Comparison of ENCODE assay signal across 19 cellular contexts in the genomic region with DNA sequence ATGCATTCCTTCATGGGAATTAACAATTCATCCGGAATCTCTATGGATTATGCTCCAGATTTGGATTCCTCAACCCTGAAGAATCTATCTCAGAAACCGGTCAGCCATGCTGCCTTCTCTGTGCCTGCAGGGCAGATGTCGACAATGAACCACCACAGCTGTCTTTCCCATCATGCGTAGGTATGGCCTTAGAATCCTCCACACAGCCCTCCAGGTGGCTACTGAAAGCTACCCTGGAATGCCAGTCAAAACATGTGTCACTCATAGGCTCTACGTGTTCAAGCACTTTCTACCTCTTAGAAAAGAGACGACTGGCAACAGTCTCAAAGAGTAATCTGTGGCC. TPM values are rescaled to one million over a fixed set of nuclear protein-coding genes. Genes with fewer than 3 reads are reported as not detected.
DNase-seq lines count a peak whose midpoint lies in the region; ATAC-seq, FAIRE-seq and TF ChIP-seq lines count a peak whose summit lies in the region.
"Had no signal": no experiment of that assay in that cellular context is flagged by ENCODE, and none has a peak within 500 bp of the region (broad histone marks: within the 10 kb centered on the region; RNA-seq: fewer than 3 reads in every experiment).

No MANE protein-coding gene starts in this region.

- H3K27ac ChIP-seq in K562 (ENCODE audit: extremely low read depth, low read depth, low read length) = peak overlapping the region; percentile 91
- H3K27ac ChIP-seq: 22Rv1 had no signal

- no peak for DNase-seq in activated T-cell treated with anti-CD3 and anti-CD28 coated beads, Interleukin-2, amount 50 U/mL, for 24 hours
- DNase-seq in activated T-cell treated with anti-CD3 and anti-CD28 coated beads, Interleukin-2, amount 50 U/mL, for 4 hours = no peak
- DNase-seq in K562 (ENCODE audit: extremely low read depth in 1 of 4, low spot score in 3 of 4) (no peak), frontal cortex (ENCODE audit: low spot score in 2 of 2) (no peak)
- no peak for DNase-seq in naive thymus-derived CD8-positive, alpha-beta T cell
- DNase-seq in stimulated activated naive CD8-positive, alpha-beta T cell treated with anti-CD3 and anti-CD28 coated beads, Interleukin-15, Interleukin-2, amounts not matched to agents 100 U/mL and 50 U/mL, for 24 hours = no peak
- DNase-seq: BE2C; CD4-positive, alpha-beta memory T cell; DMS79 treated with DMSO at 0.1 percent for 48 hours; NCI-H1417 treated with DMSO at 0.1 percent for 48 hours; NCI-H2029 treated with DMSO at 0.1 percent for 48 hours; NCI-H2171 treated with DMSO at 0.1 percent for 48 hours; NCI-H774; PC-3 had no signal

- peaks cover 90% of the 10 kb centered on the region for H3K4me1 Mint-ChIP-seq in activated T-cell treated with anti-CD3 and anti-CD28 coated beads, Interleukin-2, amount 50 U/mL, for 24 hours (ENCODE audit: low read depth)
- peaks cover 74% of the 10 kb centered on the region for H3K4me1 Mint-ChIP-seq in activated T-cell treated with anti-CD3 and anti-CD28 coated beads, Interleukin-2, amount 50 U/mL, for 4 hours (ENCODE audit: low read depth)
- peaks cover 38 to 96% (median 85%) of the 10 kb centered on the region in 4 donors for H3K4me1 Mint-ChIP-seq in naive thymus-derived CD8-positive, alpha-beta T cell

- no peak for TF ChIP-seq CTCF in K562 (IDR thresholded peaks at IDR 0.05 in 2 of 3, conservative IDR thresholded peaks at IDR 0.05 in 1 of 3; ENCODE audit: insufficient read depth in 2 of 3, low read depth in 1 of 3, low read length in 3 of 3)

- H3K4me3 ChIP-seq in K562 = no peak overlapping the region
- H3K4me3 ChIP-seq: HAP-1 had no signal

- no peak overlapping the region for H3K4me3 Mint-ChIP-seq in activated T-cell treated with anti-CD3 and anti-CD28 coated beads, Interleukin-2, amount 50 U/mL, for 24 hours
- H3K4me3 Mint-ChIP-seq in activated T-cell treated with anti-CD3 and anti-CD28 coated beads, Interleukin-2, amount 50 U/mL, for 4 hours = no peak overlapping the region
- peak overlapping the region in 1 of 10 donors; percentile 15 for H3K4me3 Mint-ChIP-seq in naive thymus-derived CD8-positive, alpha-beta T cell
- H3K4me3 Mint-ChIP-seq: CD4-positive, alpha-beta memory T cell had no signal

- no peak for FAIRE-seq in K562 (lab: Jason Lieb, UNC)
- no peak for FAIRE-seq in frontal cortex (lab: Jason Lieb, UNC)

- peaks cover 74% of the 10 kb centered on the region for H3K79me2 ChIP-seq in K562 (ENCODE audit: control insufficient read depth, insufficient read depth, low read length)

- H3K4me2 ChIP-seq in K562 (ENCODE audit: insufficient read depth, low read length) = peak overlapping the region; percentile 85

- POLR2A ChIA-PET in K562 (lab: Yijun Ruan, JAX) = interaction anchor here (1.2 to 5.5 kb wide), 6 partner anchors 9 to 108 kb away, joined by 3 to 42 read pairs (median 6); no protein-coding TSS in a partner anchor
- POLR2A ChIA-PET in naive thymus-derived CD8-positive, alpha-beta T cell (lab: Charles Lee) = interaction anchor here (1.5 to 1.6 kb wide), 2 partner anchors 9 to 17 kb away, joined by 6 to 7 read pairs; no protein-coding TSS in a partner anchor

- in situ Hi-C loops in K562 (cut with MboI) = no loop called here

- BruUV-seq in K562 (replicated peaks; lab: Mats Ljungman, UMichigan) = no TSS peak

- intact Hi-C loops in K562 (cut with micrococcal nuclease) = loop anchor here (5.0 kb wide), 2 partner anchors 66 to 81 kb away; no protein-coding TSS in a partner anchor

- peak overlapping the region; percentile 77 for H2AFZ ChIP-seq in K562 (ENCODE audit: low read depth, low read length)

- no peak for TF ChIP-seq POLR2A in K562 (conservative IDR thresholded peaks at IDR 0.05)

- peak overlapping the region; percentile 33 to 76; a peak in 2 of 4 replicates for H3K9ac ChIP-seq in K562 (ENCODE audit: insufficient read depth in 1 of 2, low read depth in 2 of 2, low read length in 2 of 2)

- H3K27me3 ChIP-seq in K562 (ENCODE audit: control insufficient read depth in 2 of 2, insufficient read depth in 2 of 2, low read length in 2 of 2) = no peaks in the 10 kb centered on the region
- H3K27me3 ChIP-seq: BE2C had no signal

- H3K36me3 ChIP-seq in K562 (ENCODE audit: control insufficient read depth, insufficient read depth, low read length) = no peaks in the 10 kb centered on the region
- H3K36me3 ChIP-seq: BE2C, HAP-1 had no signal

- H4K20me1 ChIP-seq in K562 (replicated peaks; ENCODE audit: control insufficient read depth, insufficient read depth, low read length) = no peaks in the 10 kb centered on the region

- CTCF ChIA-PET in K562 (lab: Yijun Ruan, JAX; ENCODE audit: low intra/inter-chr PET ratio) = no interaction called here

- no peak for TF ChIP-seq EP300 in K562 (IDR thresholded peaks at IDR 0.05; ENCODE audit: low read length)

- WGBS in K562 (ENCODE audit: insufficient coverage, low coverage, missing lambda C conversion rate) = 12% methylated on average over 6 of the region's 6 CpGs

- H3K9me3 ChIP-seq in K562 (replicated peaks; ENCODE audit: control insufficient read depth, insufficient read depth, low read depth, low read length) = no peaks in the 10 kb centered on the region
- H3K9me3 ChIP-seq: BE2C, HAP-1 had no signal

- no peaks in the 10 kb centered on the region for H3K27me3 Mint-ChIP-seq in activated T-cell treated with anti-CD3 and anti-CD28 coated beads, Interleukin-2, amount 50 U/mL, for 24 hours
- no peaks in the 10 kb centered on the region for H3K27me3 Mint-ChIP-seq in activated T-cell treated with anti-CD3 and anti-CD28 coated beads, Interleukin-2, amount 50 U/mL, for 4 hours (ENCODE audit: low read depth)
- H3K27me3 Mint-ChIP-seq in naive thymus-derived CD8-positive, alpha-beta T cell = no peaks in the 10 kb centered on the region
- H3K27me3 Mint-ChIP-seq: CD4-positive, alpha-beta memory T cell had no signal

- H3K4me1 ChIP-seq in K562 (replicated peaks in 1 of 2; ENCODE audit: control insufficient read depth in 2 of 2, insufficient read depth in 2 of 2, low read length in 2 of 2) = peaks cover 18 to 74% of the 10 kb centered on the region in 2 experiments; a peak in 4 of 5 replicates

- no peak for ATAC-seq in activated T-cell treated with anti-CD3 and anti-CD28 coated beads, Interleukin-2, amount 50 U/mL, for 4 hours
- ATAC-seq in K562 = peak; percentile 10; the same call in 1 of the 3 replicates
- ATAC-seq in naive thymus-derived CD8-positive, alpha-beta T cell = no peak
- ATAC-seq in HG03039 (IDR thresholded peaks at IDR 0.05; ENCODE audit: unreplicated experiment) = no peak
- no peak for ATAC-seq in HG02798 (IDR thresholded peaks at IDR 0.05; ENCODE audit: poor library complexity, unreplicated experiment)
- no peak for ATAC-seq in stimulated activated naive CD8-positive, alpha-beta T cell treated with anti-CD3 and anti-CD28 coated beads, Interleukin-15, Interleukin-2, amounts not matched to agents 100 U/mL and 50 U/mL, for 24 hours
- ATAC-seq: PC-3 had no signal

- H3K27ac Mint-ChIP-seq in activated T-cell treated with anti-CD3 and anti-CD28 coated beads, Interleukin-2, amount 50 U/mL, for 24 hours = peak overlapping the region; percentile 13
- peak overlapping the region in 7 of 10 donors; percentile 9 to 69 (median 45) for H3K27ac Mint-ChIP-seq in naive thymus-derived CD8-positive, alpha-beta T cell

- no peaks in the 10 kb centered on the region for H3K9me1 ChIP-seq in K562 (ENCODE audit: control insufficient read depth, insufficient read depth, low read length)

- no peaks in the 10 kb centered on the region for H3K9me3 Mint-ChIP-seq in activated T-cell treated with anti-CD3 and anti-CD28 coated beads, Interleukin-2, amount 50 U/mL, for 24 hours
- no peaks in the 10 kb centered on the region for H3K9me3 Mint-ChIP-seq in activated T-cell treated with anti-CD3 and anti-CD28 coated beads, Interleukin-2, amount 50 U/mL, for 4 hours
- no peaks in the 10 kb centered on the region for H3K9me3 Mint-ChIP-seq in naive thymus-derived CD8-positive, alpha-beta T cell
- H3K9me3 Mint-ChIP-seq: CD4-positive, alpha-beta memory T cell had no signal

- no peak for TF ChIP-seq RAD21 in K562 (CRISPR knock-in tag; conservative IDR thresholded peaks at IDR 0.05 in 1 of 2, IDR thresholded peaks at IDR 0.05 in 1 of 2)

- peaks cover 83% of the 10 kb centered on the region for H3K36me3 Mint-ChIP-seq in activated T-cell treated with anti-CD3 and anti-CD28 coated beads, Interleukin-2, amount 50 U/mL, for 24 hours (ENCODE audit: low read depth)
- H3K36me3 Mint-ChIP-seq in activated T-cell treated with anti-CD3 and anti-CD28 coated beads, Interleukin-2, amount 50 U/mL, for 4 hours (ENCODE audit: insufficient read depth) = peaks cover 52% of the 10 kb centered on the region
- peaks cover 0 to 67% (median 20%) of the 10 kb centered on the region in 3 donors for H3K36me3 Mint-ChIP-seq in naive thymus-derived CD8-positive, alpha-beta T cell

TF ChIP-seq in K562, 482 proteins besides CTCF, POLR2A, EP300 and RAD21 (continues in another document):
- peak; percentile 22; the same call in 1 of the 2 replicates for TF ChIP-seq CXXC5 (CRISPR knock-in tag; IDR thresholded peaks at IDR 0.05)

RNA-seq across cellular contexts. Expression of a gene that starts 19.4 kb away (rescaled TPM):
- 10 to 100 TPM; 27.3 to 29.8 (median 29.2) TPM for total RNA-seq in activated T-cell treated with anti-CD3 and anti-CD28 coated beads, Interleukin-2, amount 50 U/mL, for 4 hours
- 8.1 and 14.3 TPM in 2 replicates for total RNA-seq in K562 (2011; cell fraction: chromatin; rRNA removed; ENCODE audit: low replicate concordance)
- total RNA-seq in K562 (2011; cell fraction: nucleolus; rRNA removed) = 4.3 and 5.0 TPM in 2 replicates
- total RNA-seq in K562 (2011; cell fraction: nucleoplasm; rRNA removed) = 6.5 and 8.2 TPM in 2 replicates
- total RNA-seq in K562 (2014; rRNA removed) = 5.1 and 5.2 TPM in 2 replicates
- total RNA-seq in K562 (2014; rRNA removed; fragmentation: Illumina TruSeq; extraction: Trizol) = 4.6 and 5.5 TPM in 2 replicates
- total RNA-seq in K562 (2015; rRNA removed; fragmentation: Illumina TruSeq; extraction: Trizol) = 5.7 and 6.0 TPM in 2 replicates
- 6.2 and 6.6 TPM in 2 replicates for total RNA-seq in K562 (2021)
- polyA plus RNA-seq in K562 (2011; rRNA removed) = 4.0 and 4.2 TPM in 2 replicates
- polyA plus RNA-seq in K562 (2011; cell fraction: cytosol; rRNA removed) = 3.8 and 5.5 TPM in 2 replicates
- polyA plus RNA-seq in K562 (2011; cell fraction: nucleus; rRNA removed) = 3.6 and 6.4 TPM in 2 replicates
- 4.9 and 7.6 TPM in 2 replicates for polyA plus RNA-seq in K562 (2012)
- polyA plus RNA-seq in K562 (2014; fragmentation: Illumina TruSeq; extraction: Trizol) = 5.9 and 6.8 TPM in 2 replicates
- polyA plus RNA-seq in K562 (2014; fragmentation: Nextera tagmentation; extraction: Ambion mirVana) = 1 to 10 TPM in 1 of 2 experiments, under 1 TPM in 1; 0.79 to 1.5 TPM
- polyA plus RNA-seq in K562 (2014; rRNA removed) = 3.2 and 4.8 TPM in 2 replicates
- 9.7 and 12.0 TPM in 2 replicates for polyA minus RNA-seq in K562 (2011; rRNA and poly(A)+ RNA removed)
- polyA minus RNA-seq in K562 (2011; cell fraction: cytosol; rRNA and poly(A)+ RNA removed) = 3.5 and 4.2 TPM in 2 replicates
- 9.8 and 10.5 TPM in 2 replicates for polyA minus RNA-seq in K562 (2011; cell fraction: nucleus; rRNA and poly(A)+ RNA removed)
- 10 to 100 TPM; 68.2 to 68.5 TPM for total RNA-seq in naive thymus-derived CD8-positive, alpha-beta T cell
- polyA plus RNA-seq in naive thymus-derived CD8-positive, alpha-beta T cell = 10 to 100 TPM in 2 of 3 donors, 1 to 10 TPM in 1; 6.6 to 33.0 (median 15.3) TPM
- 3.3 TPM for total RNA-seq in frontal cortex
- total RNA-seq: G401 had no signal
